In genomic region chr5:175385691-175386360, GRCh38 we compare ENCODE assay signal across 15 cellular contexts. TPM values are rescaled to one million over a fixed set of nuclear protein-coding genes. Genes with fewer than 3 reads are reported as not detected.
A peak's percentile ranks its signal among the peaks of the same experiment; 100 is the strongest.
DNase-seq lines count a peak whose midpoint lies in the region; ATAC-seq and TF ChIP-seq lines count a peak whose summit lies in the region.
"Had no signal": no experiment of that assay in that cellular context is flagged by ENCODE, and none has a peak within 500 bp of the region (broad histone marks: within the 10 kb centered on the region; RNA-seq: fewer than 3 reads in every experiment).

No MANE protein-coding gene starts in this region.

- no peaks in the 10 kb centered on the region for H3K36me3 ChIP-seq in upper lobe of right lung
- H3K36me3 ChIP-seq: pancreas, spleen had no signal

- H3K9me3 ChIP-seq in upper lobe of right lung = no peaks in the 10 kb centered on the region
- H3K9me3 ChIP-seq: pancreas, spleen had no signal

- H3K4me1 ChIP-seq in upper lobe of right lung = no peaks in the 10 kb centered on the region
- H3K4me1 ChIP-seq: pancreas, spleen had no signal

- H3K27me3 ChIP-seq in upper lobe of right lung = no peaks in the 10 kb centered on the region
- H3K27me3 ChIP-seq: pancreas had no signal

- DNase-seq in NCI-H1436 (lab: John Stamatoyannopoulos, UW) (peak; percentile 2), NCI-H1436 treated with DMSO at 0.1 percent for 48 hours (lab: John Stamatoyannopoulos, UW) (no peak), NCI-H2081 treated with DMSO at 0.1 percent for 48 hours (lab: John Stamatoyannopoulos, UW) (peak; percentile 79), upper lobe of right lung (no peak), NCI-H524 treated with DMSO at 0.1 percent for 48 hours (lab: John Stamatoyannopoulos, UW) (no peak), KG1 (lab: John Stamatoyannopoulos, UW) (no peak)
- DNase-seq: 8988T; activated T-cell treated with anti-CD3 and anti-CD28 coated beads, Interleukin-2, amount 50 U/mL, for 72 hours; Calu3; pancreas; spleen; substantia nigra; T-helper 17 cell had no signal

- TF ChIP-seq CTCF in VCaP (conservative IDR thresholded peaks at IDR 0.05) = no peak
- no peak for TF ChIP-seq CTCF in upper lobe of right lung (IDR thresholded peaks at IDR 0.05)

- intact Hi-C loops in upper lobe of right lung (cut with DNase I) = no loop called here

- no peak overlapping the region for H3K4me3 ChIP-seq in upper lobe of right lung
- H3K4me3 ChIP-seq: pancreas, spleen had no signal

- ATAC-seq in upper lobe of right lung (peak; percentile 45), GM21367 (IDR thresholded peaks at IDR 0.05; ENCODE audit: unreplicated experiment) (no peak)
- ATAC-seq: activated T-cell treated with anti-CD3 and anti-CD28 coated beads, Interleukin-2, amount 50 U/mL, for 72 hours; T-helper 17 cell had no signal

- H3K27ac ChIP-seq in VCaP (peak overlapping the region; percentile 16; the same call in 1 of the 2 replicates), upper lobe of right lung (no peak overlapping the region)
- H3K27ac ChIP-seq: pancreas, spleen had no signal

RNA-seq across cellular contexts. Expression of gene DRD1, which starts 58.2 kb away (rescaled TPM):
- 0.58 TPM for total RNA-seq in upper lobe of right lung
- total RNA-seq: activated T-cell treated with anti-CD3 and anti-CD28 coated beads, Interleukin-2, amount 50 U/mL, for 72 hours; Calu3; T-helper 17 cell had no signal

Comparison
In these comparisons a context has a peak if more than half of its experiments do, and no peak if none do; other contexts are left out.
1. DNase-seq: peak in NCI-H1436 (single experiment) and NCI-H2081 treated with DMSO at 0.1 percent for 48 hours (single experiment); none in NCI-H1436 treated with DMSO at 0.1 percent for 48 hours (single experiment), upper lobe of right lung (single experiment), NCI-H524 treated with DMSO at 0.1 percent for 48 hours (single experiment) and KG1 (single experiment).